23 cellular contexts compared by ENCODE assay signal in genomic region chr1:106897976-106898375, GRCh38.
"Had no signal": no experiment of that assay in that cellular context is flagged by ENCODE, and none has a peak within 500 bp of the region (broad histone marks: within the 10 kb centered on the region; RNA-seq: fewer than 3 reads in every experiment).

No MANE protein-coding gene starts in this region.

- ATAC-seq: gastrocnemius medialis; left lung; mucosa of descending colon; natural killer cell treated with Interleukin-12 subunit alpha and Interleukin-12 subunit beta and Interleukin-15 and Interleukin-18, amount 100 ng/mL, for 72 hours; pancreas; right lobe of liver had no signal

- H3K27me3 Mint-ChIP-seq: naive B cell; natural killer cell treated with Interleukin-12 subunit alpha and Interleukin-12 subunit beta and Interleukin-15 and Interleukin-18, amount 100 ng/mL, for 72 hours had no signal

- DNase-seq: dorsolateral prefrontal cortex; effector CD4-positive, alpha-beta T cell; gastrocnemius medialis; head of caudate nucleus; kidney; left lung; mesenchymal stem cell; mucosa of descending colon; naive B cell; pancreas; retina; right lobe of liver; stimulated activated CD4-positive, alpha-beta T cell treated with anti-CD3 and anti-CD28 coated beads, Interleukin-12 subunit alpha, Interleukin-12 subunit beta, amount 100 ng/mL, for 4 hours; stimulated activated CD4-positive, alpha-beta T cell treated with anti-CD3 and anti-CD28 coated beads, Interleukin-1b, Interleukin-23, amount 100 ng/mL, for 48 hours; stimulated activated CD4-positive, alpha-beta T cell treated with anti-CD3 and anti-CD28 coated beads, Interleukin-4, amount 100 ng/mL, for 1 hour; stimulated activated CD8-positive, alpha-beta memory T cell treated with anti-CD3 and anti-CD28 coated beads, Interleukin-4, amount 100 ng/mL, for 48 hours; stimulated activated naive CD4-positive, alpha-beta T cell treated with Interleukin-2 at 50 U/mL for 16 hours; stomach; thyroid gland; trophoblast cell had no signal

- H3K4me3 Mint-ChIP-seq: mesothelial cell of epicardium; naive B cell; natural killer cell treated with Interleukin-12 subunit alpha and Interleukin-12 subunit beta and Interleukin-15 and Interleukin-18, amount 100 ng/mL, for 72 hours; neural crest cell had no signal

- H3K4me1 Mint-ChIP-seq: mesothelial cell of epicardium, naive B cell, neural crest cell had no signal

- H3K27ac Mint-ChIP-seq: mesothelial cell of epicardium; naive B cell; natural killer cell treated with Interleukin-12 subunit alpha and Interleukin-12 subunit beta and Interleukin-15 and Interleukin-18, amount 100 ng/mL, for 72 hours had no signal

- H3K36me3 Mint-ChIP-seq: mesothelial cell of epicardium; naive B cell; natural killer cell treated with Interleukin-12 subunit alpha and Interleukin-12 subunit beta and Interleukin-15 and Interleukin-18, amount 100 ng/mL, for 72 hours had no signal

- H3K9me3 Mint-ChIP-seq: neural crest cell had no signal
